8 cellular contexts compared by ENCODE assay signal in the genomic region with DNA sequence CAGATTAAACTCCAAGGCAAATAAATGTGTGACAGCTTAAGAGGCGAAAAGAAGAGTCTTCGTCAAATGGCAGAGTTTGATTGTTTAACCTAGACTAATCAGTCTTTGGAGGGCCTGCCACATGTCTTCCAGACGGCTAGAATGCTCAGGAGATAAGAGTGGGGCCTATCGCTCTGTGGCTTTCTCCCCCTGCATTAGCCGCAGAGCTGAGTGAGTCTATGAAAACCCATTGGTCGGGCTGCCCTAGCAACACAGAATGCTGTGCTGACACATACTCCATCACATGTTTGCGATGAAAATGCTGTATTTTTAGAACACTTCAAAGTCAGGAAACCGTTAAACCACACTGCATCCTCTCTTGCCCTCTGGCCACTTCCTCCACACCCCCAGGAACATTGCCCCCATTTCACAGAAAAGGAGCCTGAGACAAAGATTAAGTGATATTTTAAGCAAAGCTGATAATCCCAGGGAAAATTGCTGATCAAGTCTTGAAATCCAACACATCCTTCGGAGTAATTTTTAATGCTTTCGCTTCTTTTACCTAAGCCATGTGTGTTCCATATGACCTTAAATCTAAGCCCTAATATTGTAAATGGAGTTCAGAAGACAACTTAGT.
A peak's percentile ranks its signal among the peaks of the same experiment; 100 is the strongest.
DNase-seq lines count a peak whose midpoint lies in the region; ATAC-seq, FAIRE-seq and TF ChIP-seq lines count a peak whose summit lies in the region.

No MANE protein-coding gene starts in this region.

- DNase-seq in EL (peak; percentile 28), LHCN-M2 (ENCODE audit: low read depth) (peak; percentile 51), fibroblast of pulmonary artery (ENCODE audit: low read depth) (peak; percentile 70), NCI-H2196 (lab: John Stamatoyannopoulos, UW; ENCODE audit: unreplicated experiment) (no peak), H54 (ENCODE audit: insufficient read length, low spot score) (no peak)
- peak; percentile 94 for DNase-seq in activated CD8-positive, alpha-beta T cell treated with anti-CD3 and anti-CD28 coated beads, Interleukin-2, amount 10 ng/mL, durations not matched to agents 7 days and 5 days
- peak; percentile 37 to 65 for DNase-seq in stimulated activated CD4-positive, alpha-beta T cell treated with anti-CD3 and anti-CD28 coated beads, Interleukin-15, amount 100 ng/mL, for 1 hour (ENCODE audit: low read depth in 1 of 2, low spot score in 1 of 2)

- TF ChIP-seq POLR2A in H54 (IDR thresholded peaks at IDR 0.05; ENCODE audit: low read depth, low read length), result no peak

- H3K9me3 Mint-ChIP-seq in activated CD8-positive, alpha-beta T cell treated with anti-CD3 and anti-CD28 coated beads, Interleukin-2, amount 10 ng/mL, durations not matched to agents 7 days and 5 days (ENCODE audit: insufficient read depth), result no peaks in the 10 kb centered on the region

- no peak for FAIRE-seq in H54 (lab: Jason Lieb, UNC)

- POLR2A ChIA-PET in activated CD8-positive, alpha-beta T cell treated with anti-CD3 and anti-CD28 coated beads, Interleukin-2, amount 10 ng/mL, durations not matched to agents 7 days and 5 days (lab: Charles Lee), result interaction anchor here (0.6 to 19.3 kb wide), 19 partner anchors 11 to 73 kb away, joined by 3 to 1291 read pairs (median 9); no protein-coding TSS in a partner anchor

- H3K27me3 Mint-ChIP-seq in activated CD8-positive, alpha-beta T cell treated with anti-CD3 and anti-CD28 coated beads, Interleukin-2, amount 10 ng/mL, durations not matched to agents 7 days and 5 days (ENCODE audit: low read depth), result no peaks in the 10 kb centered on the region

- peaks cover 99% of the 10 kb centered on the region for H3K4me1 Mint-ChIP-seq in activated CD8-positive, alpha-beta T cell treated with anti-CD3 and anti-CD28 coated beads, Interleukin-2, amount 10 ng/mL, durations not matched to agents 7 days and 5 days (ENCODE audit: low read depth)

- H3K36me3 Mint-ChIP-seq in activated CD8-positive, alpha-beta T cell treated with anti-CD3 and anti-CD28 coated beads, Interleukin-2, amount 10 ng/mL, durations not matched to agents 7 days and 5 days (ENCODE audit: low read depth), result peaks cover 97% of the 10 kb centered on the region

- H3K4me3 Mint-ChIP-seq in activated CD8-positive, alpha-beta T cell treated with anti-CD3 and anti-CD28 coated beads, Interleukin-2, amount 10 ng/mL, durations not matched to agents 7 days and 5 days, result no peak overlapping the region

- no peak for TF ChIP-seq CTCF in fibroblast of pulmonary artery (IDR thresholded peaks at IDR 0.05; ENCODE audit: low read length, missing control alignments)

- CTCF ChIA-PET in activated CD8-positive, alpha-beta T cell treated with anti-CD3 and anti-CD28 coated beads, Interleukin-2, amount 10 ng/mL, durations not matched to agents 7 days and 5 days (lab: Charles Lee), result interaction anchor here (0.8 to 11.7 kb wide), 12 partner anchors 11 to 66 kb away, joined by 3 to 163 read pairs (median 5); no protein-coding TSS in a partner anchor

- H3K4me3 ChIP-seq in fibroblast of pulmonary artery (replicated peaks; ENCODE audit: low read depth, low read length), result no peak overlapping the region

- peak; percentile 76 for ATAC-seq in GM21576 (IDR thresholded peaks at IDR 0.05; ENCODE audit: unreplicated experiment)
- peak; percentile 76 for ATAC-seq in activated CD8-positive, alpha-beta T cell treated with anti-CD3 and anti-CD28 coated beads, Interleukin-2, amount 10 ng/mL, durations not matched to agents 7 days and 5 days

- no peak overlapping the region for H3K27ac Mint-ChIP-seq in activated CD8-positive, alpha-beta T cell treated with anti-CD3 and anti-CD28 coated beads, Interleukin-2, amount 10 ng/mL, durations not matched to agents 7 days and 5 days

Comparison
In these comparisons a context has a peak if more than half of its experiments do, and no peak if none do; other contexts are left out.
1. DNase-seq: peak in EL (single experiment), LHCN-M2 (single experiment), activated CD8-positive, alpha-beta T cell treated with anti-CD3 and anti-CD28 coated beads, Interleukin-2, amount 10 ng/mL, durations not matched to agents 7 days and 5 days (single experiment), fibroblast of pulmonary artery (single experiment) and stimulated activated CD4-positive, alpha-beta T cell treated with anti-CD3 and anti-CD28 coated beads, Interleukin-15, amount 100 ng/mL, for 1 hour (2 of 2); none in NCI-H2196 (single experiment) and H54 (single experiment).